In genomic region chr17:17118399-17118798, GRCh38 we compare ENCODE assay signal across 12 cellular contexts.
DNase-seq lines count a peak whose midpoint lies in the region; ATAC-seq and TF ChIP-seq lines count a peak whose summit lies in the region.
"Had no signal": no experiment of that assay in that cellular context is flagged by ENCODE, and none has a peak within 500 bp of the region (broad histone marks: within the 10 kb centered on the region; RNA-seq: fewer than 3 reads in every experiment).

No MANE protein-coding gene starts in this region.

- H3K4me3 Mint-ChIP-seq in activated T-helper 1 cell treated with anti-CD3 and anti-CD28 coated beads, Interleukin-12 subunit alpha, Interleukin-12 subunit beta, Interleukin-2, Interleukin-4 antibody, amounts not matched to agents 30 ng/mL and 10 ng/mL and 1 ng/mL, durations not matched to agents 14 hours and 24 hours and 36 hours, result peak overlapping the region; percentile 50
- H3K4me3 Mint-ChIP-seq in stimulated activated naive CD8-positive, alpha-beta T cell treated with anti-CD3 and anti-CD28 coated beads, Interleukin-15, amount 100 ng/mL, for 72 hours, result peak overlapping the region in 1 of 2 donors; percentile 61

- TF ChIP-seq POLR2A in sigmoid colon (IDR thresholded peaks at IDR 0.05), result no peak

- no peak for TF ChIP-seq CTCF in sigmoid colon (IDR thresholded peaks at IDR 0.05)

- no peaks in the 10 kb centered on the region for H3K27me3 Mint-ChIP-seq in activated T-helper 1 cell treated with anti-CD3 and anti-CD28 coated beads, Interleukin-12 subunit alpha, Interleukin-12 subunit beta, Interleukin-2, Interleukin-4 antibody, amounts not matched to agents 30 ng/mL and 10 ng/mL and 1 ng/mL, durations not matched to agents 14 hours and 24 hours and 36 hours (ENCODE audit: insufficient read depth)
- no peaks in the 10 kb centered on the region for H3K27me3 Mint-ChIP-seq in stimulated activated naive CD8-positive, alpha-beta T cell treated with anti-CD3 and anti-CD28 coated beads, Interleukin-15, amount 100 ng/mL, for 72 hours

- peaks cover 0 to 63% (median 49%) of the 10 kb centered on the region in 4 donors for H3K4me1 ChIP-seq in sigmoid colon

- no peak overlapping the region for H3K4me3 ChIP-seq in sigmoid colon
- H3K4me3 ChIP-seq: HAP-1 had no signal

- intact Hi-C loops in activated T-helper 1 cell treated with anti-CD3 and anti-CD28 coated beads, Interleukin-12 subunit alpha, Interleukin-12 subunit beta, Interleukin-2, Interleukin-4 antibody, amounts not matched to agents 30 ng/mL and 10 ng/mL and 1 ng/mL, durations not matched to agents 14 hours and 24 hours and 36 hours (cut with micrococcal nuclease), result loop anchor here (2.0 kb wide), 1 partner anchor 76 kb away; the partner anchor contains the start of gene MPRIP
- intact Hi-C loops in sigmoid colon (cut with DNase I), result no loop called here

- DNase-seq in HuH-7 (ENCODE audit: low spot score) (peak; percentile 61), left lobe of liver (ENCODE audit: low spot score) (no peak), T1000 (lab: John Stamatoyannopoulos, UW) (no peak), sigmoid colon (no peak)
- DNase-seq in activated T-helper 1 cell treated with anti-CD3 and anti-CD28 coated beads, Interleukin-12 subunit alpha, Interleukin-12 subunit beta, Interleukin-2, Interleukin-4 antibody, amounts not matched to agents 30 ng/mL and 10 ng/mL and 1 ng/mL, durations not matched to agents 14 hours and 24 hours and 36 hours (ENCODE audit: low spot score), result no peak
- no peak for DNase-seq in stimulated activated naive CD8-positive, alpha-beta T cell treated with anti-CD3 and anti-CD28 coated beads, Interleukin-15, amount 100 ng/mL, for 72 hours
- DNase-seq: activated T-cell treated with anti-CD3 and anti-CD28 coated beads, Interleukin-2, amount 50 U/mL, for 48 hours; NCI-H1092 treated with DMSO at 0.1 percent for 48 hours; stimulated activated CD4-positive, alpha-beta T cell treated with anti-CD3 and anti-CD28 coated beads, Interleukin-4, amount 100 ng/mL, for 1 hour had no signal

- H3K36me3 ChIP-seq in sigmoid colon, result no peaks in the 10 kb centered on the region
- H3K36me3 ChIP-seq: HAP-1 had no signal

- peak overlapping the region; percentile 92 for H3K27ac Mint-ChIP-seq in activated T-helper 1 cell treated with anti-CD3 and anti-CD28 coated beads, Interleukin-12 subunit alpha, Interleukin-12 subunit beta, Interleukin-2, Interleukin-4 antibody, amounts not matched to agents 30 ng/mL and 10 ng/mL and 1 ng/mL, durations not matched to agents 14 hours and 24 hours and 36 hours
- peak overlapping the region; percentile 24 to 93 for H3K27ac Mint-ChIP-seq in stimulated activated naive CD8-positive, alpha-beta T cell treated with anti-CD3 and anti-CD28 coated beads, Interleukin-15, amount 100 ng/mL, for 72 hours

- H3K9me3 Mint-ChIP-seq in activated T-helper 1 cell treated with anti-CD3 and anti-CD28 coated beads, Interleukin-12 subunit alpha, Interleukin-12 subunit beta, Interleukin-2, Interleukin-4 antibody, amounts not matched to agents 30 ng/mL and 10 ng/mL and 1 ng/mL, durations not matched to agents 14 hours and 24 hours and 36 hours, result no peaks in the 10 kb centered on the region
- no peaks in the 10 kb centered on the region for H3K9me3 Mint-ChIP-seq in stimulated activated naive CD8-positive, alpha-beta T cell treated with anti-CD3 and anti-CD28 coated beads, Interleukin-15, amount 100 ng/mL, for 72 hours

- WGBS in sigmoid colon, 2 donors, result 58 to 81% methylated on average over 4 of the region's 4 CpGs

- no peaks in the 10 kb centered on the region for H3K27me3 ChIP-seq in sigmoid colon

- no peaks in the 10 kb centered on the region for H3K9me3 ChIP-seq in sigmoid colon
- H3K9me3 ChIP-seq: HAP-1 had no signal

- peaks cover 8% of the 10 kb centered on the region for H3K36me3 Mint-ChIP-seq in activated T-helper 1 cell treated with anti-CD3 and anti-CD28 coated beads, Interleukin-12 subunit alpha, Interleukin-12 subunit beta, Interleukin-2, Interleukin-4 antibody, amounts not matched to agents 30 ng/mL and 10 ng/mL and 1 ng/mL, durations not matched to agents 14 hours and 24 hours and 36 hours (ENCODE audit: low read depth)

- H3K27ac ChIP-seq in sigmoid colon, result peak overlapping the region in 2 of 4 donors; percentile 21 to 53
- H3K27ac ChIP-seq: HL-60 had no signal

- no peak for TF ChIP-seq EP300 in sigmoid colon (IDR thresholded peaks at IDR 0.05)

- ATAC-seq in left lobe of liver, result peak; percentile 76
- ATAC-seq in stimulated activated naive CD8-positive, alpha-beta T cell treated with anti-CD3 and anti-CD28 coated beads, Interleukin-15, amount 100 ng/mL, for 72 hours, result no peak
- ATAC-seq in GM21737 (IDR thresholded peaks at IDR 0.05; ENCODE audit: unreplicated experiment), result no peak

- H3K4me1 Mint-ChIP-seq in activated T-helper 1 cell treated with anti-CD3 and anti-CD28 coated beads, Interleukin-12 subunit alpha, Interleukin-12 subunit beta, Interleukin-2, Interleukin-4 antibody, amounts not matched to agents 30 ng/mL and 10 ng/mL and 1 ng/mL, durations not matched to agents 14 hours and 24 hours and 36 hours (ENCODE audit: low read depth), result peaks cover 82% of the 10 kb centered on the region
- H3K4me1 Mint-ChIP-seq in stimulated activated naive CD8-positive, alpha-beta T cell treated with anti-CD3 and anti-CD28 coated beads, Interleukin-15, amount 100 ng/mL, for 72 hours, result peaks cover 86% of the 10 kb centered on the region
